10 cellular contexts compared by ENCODE assay signal in the genomic region with DNA sequence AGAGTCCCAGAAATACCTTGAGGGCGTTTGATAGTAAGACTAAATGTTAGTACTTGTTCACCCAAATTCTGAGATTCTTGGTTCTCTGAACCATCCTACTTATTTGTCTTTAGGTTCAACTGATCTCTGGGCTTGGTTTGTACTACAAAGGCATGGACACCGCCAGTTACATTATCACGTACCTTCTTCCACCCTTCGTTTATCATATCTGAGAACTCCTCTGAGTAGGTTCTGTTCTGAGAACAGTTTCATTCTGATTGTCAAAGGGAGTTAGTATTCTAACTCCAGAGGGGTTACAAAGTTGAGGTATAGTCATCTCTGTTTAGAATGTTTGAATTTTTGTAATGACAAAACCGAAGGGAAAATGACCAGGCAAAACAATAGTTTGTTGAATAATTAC. TPM values are rescaled to one million over a fixed set of nuclear protein-coding genes. Genes with fewer than 3 reads are reported as not detected.
DNase-seq lines count a peak whose midpoint lies in the region; ATAC-seq, FAIRE-seq and TF ChIP-seq lines count a peak whose summit lies in the region.
"Had no signal": no experiment of that assay in that cellular context is flagged by ENCODE, and none has a peak within 500 bp of the region (broad histone marks: within the 10 kb centered on the region; RNA-seq: fewer than 3 reads in every experiment).

No MANE protein-coding gene starts in this region.

- peak overlapping the region; percentile 81 for H3K27ac Mint-ChIP-seq in activated naive CD8-positive, alpha-beta T cell treated with anti-CD3 and anti-CD28 coated beads, Interleukin-2, amount 50 U/mL, for 24 hours

- TF ChIP-seq CTCF in GM12865 (IDR thresholded peaks at IDR 0.05; ENCODE audit: insufficient read depth, low read depth, low read length, missing control alignments), result no peak
- TF ChIP-seq CTCF in kidney (IDR thresholded peaks at IDR 0.05; ENCODE audit: borderline replicate concordance, extremely low read depth, insufficient read depth), result no peak

- H3K36me3 ChIP-seq in kidney (ENCODE audit: control insufficient read depth in 1 of 2, insufficient read depth in 2 of 2, low read length in 2 of 2), result no peaks in the 10 kb centered on the region

- H3K4me3 Mint-ChIP-seq in activated naive CD8-positive, alpha-beta T cell treated with anti-CD3 and anti-CD28 coated beads, Interleukin-2, amount 50 U/mL, for 24 hours, result peak overlapping the region; percentile 37

- ATAC-seq in GM19467 (IDR thresholded peaks at IDR 0.05; ENCODE audit: unreplicated experiment) (peak; percentile 60), HG03103 (IDR thresholded peaks at IDR 0.05; ENCODE audit: low read depth, unreplicated experiment) (peak; percentile 43)
- peak; percentile 97 for ATAC-seq in activated naive CD8-positive, alpha-beta T cell treated with anti-CD3 and anti-CD28 coated beads, Interleukin-2, amount 50 U/mL, for 24 hours

- H3K9ac ChIP-seq in kidney (ENCODE audit: low read length in 2 of 2), result no peak overlapping the region

- H3K27me3 Mint-ChIP-seq in activated naive CD8-positive, alpha-beta T cell treated with anti-CD3 and anti-CD28 coated beads, Interleukin-2, amount 50 U/mL, for 24 hours, result no peaks in the 10 kb centered on the region

- H3K9me3 ChIP-seq in kidney (ENCODE audit: control insufficient read depth in 1 of 2, low read length in 2 of 2), result no peaks in the 10 kb centered on the region

- H3K4me3 ChIP-seq in GM12865 (ENCODE audit: low read depth, low read length) (peak overlapping the region; percentile 24; the same call in 1 of the 2 replicates), kidney (ENCODE audit: low read length in 2 of 2) (no peak overlapping the region)

- H3K4me1 Mint-ChIP-seq in activated naive CD8-positive, alpha-beta T cell treated with anti-CD3 and anti-CD28 coated beads, Interleukin-2, amount 50 U/mL, for 24 hours, result peaks cover 62% of the 10 kb centered on the region

- H3K9me3 Mint-ChIP-seq in activated naive CD8-positive, alpha-beta T cell treated with anti-CD3 and anti-CD28 coated beads, Interleukin-2, amount 50 U/mL, for 24 hours, result no peaks in the 10 kb centered on the region

- H3K4me1 ChIP-seq in kidney (ENCODE audit: control insufficient read depth in 1 of 2, insufficient read depth in 1 of 2, low read depth in 1 of 2, low read length in 2 of 2), result peaks cover 3 to 10% of the 10 kb centered on the region in 2 donors

- no peak overlapping the region for H3K27ac ChIP-seq in kidney (ENCODE audit: low read depth in 2 of 2, low read length in 2 of 2)

- no peak for FAIRE-seq in frontal cortex (lab: Jason Lieb, UNC)
- FAIRE-seq in kidney (lab: Jason Lieb, UNC), result no peak

- DNase-seq in GM12865 (ENCODE audit: low read depth), result peak; percentile 65
- DNase-seq in activated naive CD8-positive, alpha-beta T cell treated with anti-CD3 and anti-CD28 coated beads, Interleukin-2, amount 50 U/mL, for 24 hours, result no peak
- DNase-seq in frontal cortex (ENCODE audit: low spot score in 2 of 2), result no peak
- DNase-seq in DMS 273 (lab: John Stamatoyannopoulos, UW; ENCODE audit: unreplicated experiment), result no peak
- DNase-seq in kidney, result no peak
- no peak for DNase-seq in nucleus accumbens (lab: John Stamatoyannopoulos, UW)
- DNase-seq: anterior cingulate cortex, DMS 273 treated with DMSO at 0.1 percent for 48 hours had no signal

- intact Hi-C loops in kidney (cut with DNase I), result no loop called here

- H3K36me3 Mint-ChIP-seq in activated naive CD8-positive, alpha-beta T cell treated with anti-CD3 and anti-CD28 coated beads, Interleukin-2, amount 50 U/mL, for 24 hours (ENCODE audit: low read depth), result peaks cover 14% of the 10 kb centered on the region

RNA-seq across cellular contexts. Expression of a gene that starts 19.3 kb away (rescaled TPM):
- total RNA-seq in frontal cortex (46.1 TPM), kidney (58.3 TPM)
- 5.0 TPM for polyA plus RNA-seq in kidney (ENCODE audit: insufficient read depth, low read depth, low replicate concordance)

Comparison
In these comparisons a context has a peak if more than half of its experiments do, and no peak if none do; other contexts are left out.
1. ATAC-seq: peak in every context shown above with its lines; median percentile 97 in activated naive CD8-positive, alpha-beta T cell treated with anti-CD3 and anti-CD28 coated beads, Interleukin-2, amount 50 U/mL, for 24 hours; 60 in GM19467; 43 in HG03103.